In genomic region chr2:70907130-70907756, GRCh38 we compare ENCODE assay signal across 11 cellular contexts. TPM values are rescaled to one million over a fixed set of nuclear protein-coding genes. Genes with fewer than 3 reads are reported as not detected.
DNase-seq lines count a peak whose midpoint lies in the region; ATAC-seq lines count a peak whose summit lies in the region.
"Had no signal": no experiment of that assay in that cellular context is flagged by ENCODE, and none has a peak within 500 bp of the region (broad histone marks: within the 10 kb centered on the region; RNA-seq: fewer than 3 reads in every experiment).

No MANE protein-coding gene starts in this region.

- H3K4me3 Mint-ChIP-seq in activated T-cell treated with anti-CD3 and anti-CD28 coated beads, Interleukin-2, amount 50 U/mL, for 4 hours: peak overlapping the region; percentile 12
- peak overlapping the region; percentile 63 for H3K4me3 Mint-ChIP-seq in activated naive CD8-positive, alpha-beta T cell treated with anti-CD3 and anti-CD28 coated beads, Interleukin-2, amount 50 U/mL, for 24 hours
- H3K4me3 Mint-ChIP-seq in stimulated activated memory B cell treated with anti-CD40 and anti-IgM and Interleukin-4, amounts not matched to agents 10 μg/mL and 1 μg/mL and 100 μg/mL, for 72 hours: peak overlapping the region; percentile 66

- H3K27ac Mint-ChIP-seq in activated naive CD8-positive, alpha-beta T cell treated with anti-CD3 and anti-CD28 coated beads, Interleukin-2, amount 50 U/mL, for 24 hours: no peak overlapping the region
- H3K27ac Mint-ChIP-seq in stimulated activated memory B cell treated with anti-CD40 and anti-IgM and Interleukin-4, amounts not matched to agents 10 μg/mL and 1 μg/mL and 100 μg/mL, for 72 hours: no peak overlapping the region

- no peaks in the 10 kb centered on the region for H3K9me3 Mint-ChIP-seq in activated T-cell treated with anti-CD3 and anti-CD28 coated beads, Interleukin-2, amount 50 U/mL, for 4 hours
- H3K9me3 Mint-ChIP-seq in activated naive CD8-positive, alpha-beta T cell treated with anti-CD3 and anti-CD28 coated beads, Interleukin-2, amount 50 U/mL, for 24 hours: no peaks in the 10 kb centered on the region
- no peaks in the 10 kb centered on the region for H3K9me3 Mint-ChIP-seq in stimulated activated memory B cell treated with anti-CD40 and anti-IgM and Interleukin-4, amounts not matched to agents 10 μg/mL and 1 μg/mL and 100 μg/mL, for 72 hours

- H3K36me3 Mint-ChIP-seq in activated T-cell treated with anti-CD3 and anti-CD28 coated beads, Interleukin-2, amount 50 U/mL, for 4 hours (ENCODE audit: insufficient read depth): no peaks in the 10 kb centered on the region
- H3K36me3 Mint-ChIP-seq in activated naive CD8-positive, alpha-beta T cell treated with anti-CD3 and anti-CD28 coated beads, Interleukin-2, amount 50 U/mL, for 24 hours (ENCODE audit: low read depth): no peaks in the 10 kb centered on the region
- no peaks in the 10 kb centered on the region for H3K36me3 Mint-ChIP-seq in stimulated activated memory B cell treated with anti-CD40 and anti-IgM and Interleukin-4, amounts not matched to agents 10 μg/mL and 1 μg/mL and 100 μg/mL, for 72 hours

- peaks cover 7% of the 10 kb centered on the region for H3K4me1 Mint-ChIP-seq in activated T-cell treated with anti-CD3 and anti-CD28 coated beads, Interleukin-2, amount 50 U/mL, for 4 hours (ENCODE audit: low read depth)
- peaks cover 7% of the 10 kb centered on the region for H3K4me1 Mint-ChIP-seq in activated naive CD8-positive, alpha-beta T cell treated with anti-CD3 and anti-CD28 coated beads, Interleukin-2, amount 50 U/mL, for 24 hours
- peaks cover 22% of the 10 kb centered on the region for H3K4me1 Mint-ChIP-seq in stimulated activated memory B cell treated with anti-CD40 and anti-IgM and Interleukin-4, amounts not matched to agents 10 μg/mL and 1 μg/mL and 100 μg/mL, for 72 hours

- peaks cover 79% of the 10 kb centered on the region for H3K27me3 Mint-ChIP-seq in activated T-cell treated with anti-CD3 and anti-CD28 coated beads, Interleukin-2, amount 50 U/mL, for 4 hours (ENCODE audit: low read depth)
- peaks cover 80% of the 10 kb centered on the region for H3K27me3 Mint-ChIP-seq in activated naive CD8-positive, alpha-beta T cell treated with anti-CD3 and anti-CD28 coated beads, Interleukin-2, amount 50 U/mL, for 24 hours
- peaks cover 77% of the 10 kb centered on the region for H3K27me3 Mint-ChIP-seq in stimulated activated memory B cell treated with anti-CD40 and anti-IgM and Interleukin-4, amounts not matched to agents 10 μg/mL and 1 μg/mL and 100 μg/mL, for 72 hours

- ATAC-seq in activated T-cell treated with anti-CD3 and anti-CD28 coated beads, Interleukin-2, amount 50 U/mL, for 4 hours: no peak
- ATAC-seq in activated naive CD8-positive, alpha-beta T cell treated with anti-CD3 and anti-CD28 coated beads, Interleukin-2, amount 50 U/mL, for 24 hours: no peak
- no peak for ATAC-seq in stimulated activated memory B cell treated with anti-CD40 and anti-IgM and Interleukin-4, amounts not matched to agents 10 μg/mL and 1 μg/mL and 100 μg/mL, for 72 hours
- ATAC-seq in HG02588 (IDR thresholded peaks at IDR 0.05; ENCODE audit: unreplicated experiment): no peak
- ATAC-seq in GM19452 (IDR thresholded peaks at IDR 0.05; ENCODE audit: unreplicated experiment): no peak

- DNase-seq in activated T-cell treated with anti-CD3 and anti-CD28 coated beads, Interleukin-2, amount 50 U/mL, for 4 hours: no peak
- DNase-seq in activated T-cell treated with anti-CD3 and anti-CD28 coated beads, Interleukin-2, amount 50 U/mL, for 1 hour: no peak
- DNase-seq in activated naive CD8-positive, alpha-beta T cell treated with anti-CD3 and anti-CD28 coated beads, Interleukin-2, amount 50 U/mL, for 24 hours: no peak
- DNase-seq in iris pigment epithelial cell (ENCODE audit: low read depth) (peak; percentile 30), NCI-H345 treated with DMSO at 0.1 percent for 48 hours (lab: John Stamatoyannopoulos, UW; ENCODE audit: unreplicated experiment) (no peak)
- DNase-seq: Kasumi-1, OCI-M1, sigmoid colon had no signal

RNA-seq across cellular contexts. Expression of gene VAX2, which starts 6.9 kb away (rescaled TPM):
- total RNA-seq in activated T-cell treated with anti-CD3 and anti-CD28 coated beads, Interleukin-2, amount 50 U/mL, for 4 hours: under 1 TPM in 1 of 3 donors, not detected in 2; 0.11 TPM

RNA-seq across cellular contexts. Expression of gene ATP6V1B1, which starts 28.5 kb away (rescaled TPM):
- total RNA-seq in activated T-cell treated with anti-CD3 and anti-CD28 coated beads, Interleukin-2, amount 50 U/mL, for 4 hours: not detected

Comparison
In these comparisons a context has a peak if more than half of its experiments do, and no peak if none do; other contexts are left out.
1. H3K4me3 Mint-ChIP-seq: peak in every context shown above with its lines; median percentile 66 in stimulated activated memory B cell treated with anti-CD40 and anti-IgM and Interleukin-4, amounts not matched to agents 10 μg/mL and 1 μg/mL and 100 μg/mL, for 72 hours; 63 in activated naive CD8-positive, alpha-beta T cell treated with anti-CD3 and anti-CD28 coated beads, Interleukin-2, amount 50 U/mL, for 24 hours; 12 in activated T-cell treated with anti-CD3 and anti-CD28 coated beads, Interleukin-2, amount 50 U/mL, for 4 hours.